In the genomic region with DNA sequence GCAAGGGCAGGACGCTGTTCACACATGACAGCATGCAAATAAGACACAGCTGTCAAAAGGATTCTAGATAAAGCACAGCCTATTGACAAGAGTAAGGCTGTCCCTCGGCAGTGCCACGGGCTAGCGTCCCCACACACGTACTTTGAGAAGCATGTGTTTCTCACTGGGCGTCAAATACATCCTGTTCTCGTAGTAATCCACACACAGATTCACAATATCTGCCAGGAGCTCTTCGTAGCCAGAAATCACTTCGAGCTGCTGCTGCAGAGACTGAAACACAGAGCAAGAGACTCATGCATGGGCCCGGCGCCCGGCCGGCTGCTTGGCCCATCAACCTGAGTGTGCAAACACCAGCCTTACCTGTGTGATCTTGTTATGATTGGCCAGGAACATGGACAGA, we compare ENCODE assay signal across 24 cellular contexts.
"Had no signal": no experiment of that assay in that cellular context is flagged by ENCODE, and none has a peak within 500 bp of the region (broad histone marks: within the 10 kb centered on the region; RNA-seq: fewer than 3 reads in every experiment).

No MANE protein-coding gene starts in this region.

- H3K4me3 ChIP-seq: ascending aorta, breast epithelium, gastrocnemius medialis, hepatocyte, lung, ovary, transverse colon, uterus had no signal

- H2AFZ ChIP-seq: hepatocyte had no signal

- H3K27me3 ChIP-seq: ascending aorta, breast epithelium, gastrocnemius medialis, hepatocyte, ovary, transverse colon, uterus had no signal

- H3K4me3 Mint-ChIP-seq: activated CD4-positive, alpha-beta T cell treated with anti-CD3 and anti-CD28 coated beads, Interleukin-2, amount 10 ng/mL, durations not matched to agents 7 days and 5 days; activated CD8-positive, alpha-beta T cell treated with anti-CD3 and anti-CD28 coated beads, Interleukin-2, amount 10 ng/mL, durations not matched to agents 7 days and 5 days; neural crest cell; T-helper 1 cell treated with Interleukin-12 subunit alpha and Interleukin-12 subunit beta and Interleukin-4 antibody, amounts not matched to agents 30 μg/mL and 1 μg/mL, for 36 hours had no signal

- H3K27ac ChIP-seq: ascending aorta, breast epithelium, gastrocnemius medialis, hepatocyte, ovary, transverse colon, uterus had no signal

- H3K9me3 Mint-ChIP-seq: activated CD4-positive, alpha-beta T cell treated with anti-CD3 and anti-CD28 coated beads, Interleukin-2, amount 10 ng/mL, durations not matched to agents 7 days and 5 days; neural crest cell; T-helper 1 cell treated with Interleukin-12 subunit alpha and Interleukin-12 subunit beta and Interleukin-4 antibody, amounts not matched to agents 30 μg/mL and 1 μg/mL, for 36 hours had no signal

- H3K4me1 ChIP-seq: ascending aorta, breast epithelium, gastrocnemius medialis, transverse colon, uterus had no signal

- DNase-seq: activated CD4-positive, alpha-beta T cell treated with anti-CD3 and anti-CD28 coated beads, Interleukin-2, amount 10 ng/mL, durations not matched to agents 7 days and 5 days; activated CD8-positive, alpha-beta T cell treated with anti-CD3 and anti-CD28 coated beads, Interleukin-2, amount 10 ng/mL, durations not matched to agents 7 days and 5 days; activated effector memory CD4-positive, alpha-beta T cell treated with Interleukin-2 at 50 U/mL for 16 hours; activated naive CD4-positive, alpha-beta T cell treated with anti-CD3 and anti-CD28 coated beads, Interleukin-2, amount 50 U/mL, for 16 hours; activated T-cell treated with anti-CD3 and anti-CD28 coated beads, Interleukin-2, amount 50 U/mL, for 48 hours; cerebellar nuclear complex; cortex of kidney; effector CD4-positive, alpha-beta T cell; gastrocnemius medialis; left colon; midbrain; ovary; stimulated activated CD4-positive, alpha-beta T cell treated with anti-CD3 and anti-CD28 coated beads, Interleukin-1b, Interleukin-23, amount 100 ng/mL, for 48 hours; stimulated activated naive CD4-positive, alpha-beta T cell treated with Interleukin-2 at 50 U/mL for 16 hours; transverse colon; uterus had no signal

- H3K27ac Mint-ChIP-seq: activated CD4-positive, alpha-beta T cell treated with anti-CD3 and anti-CD28 coated beads, Interleukin-2, amount 10 ng/mL, durations not matched to agents 7 days and 5 days; activated CD8-positive, alpha-beta T cell treated with anti-CD3 and anti-CD28 coated beads, Interleukin-2, amount 10 ng/mL, durations not matched to agents 7 days and 5 days; T-helper 1 cell treated with Interleukin-12 subunit alpha and Interleukin-12 subunit beta and Interleukin-4 antibody, amounts not matched to agents 30 μg/mL and 1 μg/mL, for 36 hours had no signal

- H3K4me2 ChIP-seq: hepatocyte had no signal

- H3K27me3 Mint-ChIP-seq: activated CD4-positive, alpha-beta T cell treated with anti-CD3 and anti-CD28 coated beads, Interleukin-2, amount 10 ng/mL, durations not matched to agents 7 days and 5 days had no signal

- H3K9me3 ChIP-seq: ascending aorta, breast epithelium, gastrocnemius medialis, ovary, transverse colon, uterus had no signal

- H3K36me3 ChIP-seq: ovary, uterus had no signal

- H3K4me1 Mint-ChIP-seq: neural crest cell had no signal

- ATAC-seq: activated CD4-positive, CD25-positive, alpha-beta regulatory T cell treated with anti-CD3 and anti-CD28 coated beads, Interleukin-2, amount 50 U/mL, for 24 hours; activated CD8-positive, alpha-beta T cell treated with anti-CD3 and anti-CD28 coated beads, Interleukin-2, amount 10 ng/mL, durations not matched to agents 7 days and 5 days; esophagus mucosa; gastrocnemius medialis; left colon had no signal
